8 cellular contexts compared by ENCODE assay signal in the genomic region with DNA sequence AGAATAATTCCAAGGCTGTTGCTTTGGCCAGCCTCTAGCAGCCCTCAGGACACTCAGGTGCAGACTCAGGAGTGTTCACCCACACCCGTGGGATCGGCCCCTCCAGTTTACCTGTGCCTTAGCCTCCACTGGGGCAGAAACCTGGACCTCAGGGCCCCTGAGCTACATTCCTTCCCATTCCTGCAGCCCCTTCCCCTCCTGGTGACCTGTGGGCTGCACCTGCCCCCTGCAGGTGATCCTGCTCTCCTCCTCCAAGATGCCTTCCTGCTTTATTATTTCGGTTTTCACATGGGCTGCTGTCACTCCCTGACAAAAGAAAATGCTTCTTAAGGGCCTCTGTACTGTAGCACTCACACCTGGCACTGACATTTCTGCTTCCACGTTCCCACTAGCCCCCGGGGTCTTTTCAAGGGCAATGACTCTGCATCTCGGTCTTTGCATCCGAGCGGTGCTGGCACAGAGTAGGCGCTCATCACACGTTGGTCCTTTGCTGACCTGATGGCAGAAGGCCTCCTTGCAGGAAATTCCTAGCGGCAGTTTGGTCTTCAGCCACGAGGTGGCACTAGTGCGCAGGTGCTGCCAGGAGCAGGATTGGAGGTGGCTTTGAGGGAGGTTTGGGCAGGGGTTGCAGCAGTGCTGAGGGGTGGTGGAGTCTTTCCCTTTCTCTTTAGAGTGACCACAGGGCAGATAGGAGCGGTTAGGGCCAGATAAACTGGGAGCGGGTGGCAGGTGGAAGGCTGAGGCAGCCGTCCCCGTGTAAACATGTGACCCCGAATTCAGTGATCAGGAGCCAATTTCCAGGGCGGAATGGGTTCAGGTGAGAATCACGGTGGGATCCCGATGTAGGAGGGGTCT. TPM values are rescaled to one million over a fixed set of nuclear protein-coding genes. Genes with fewer than 3 reads are reported as not detected.
A peak's percentile ranks its signal among the peaks of the same experiment; 100 is the strongest.
DNase-seq lines count a peak whose midpoint lies in the region; ATAC-seq and TF ChIP-seq lines count a peak whose summit lies in the region.

No MANE protein-coding gene starts in this region.

- H3K9ac ChIP-seq in HUES6 (ENCODE audit: low read length) (peak overlapping the region; percentile 37), PC-3 (ENCODE audit: low read length) (no peak overlapping the region), neural progenitor cell (no peak overlapping the region)

- H3K36me3 ChIP-seq in HUES6 (ENCODE audit: control insufficient read depth, insufficient read depth, low read length) = no peaks in the 10 kb centered on the region
- no peaks in the 10 kb centered on the region for H3K36me3 ChIP-seq in PC-3 (ENCODE audit: low read depth, low read length)
- no peaks in the 10 kb centered on the region for H3K36me3 ChIP-seq in neural progenitor cell

- POLR2A ChIA-PET in PC-3 (lab: Charles Lee; ENCODE audit: unreplicated experiment) = no interaction called here

- peak overlapping the region; percentile 69 for H3K4me2 ChIP-seq in PC-3 (ENCODE audit: low read length)
- H3K4me2 ChIP-seq in neural progenitor cell = peak overlapping the region; percentile 16

- H4K20me1 ChIP-seq in PC-3 (ENCODE audit: low read length) (no peaks in the 10 kb centered on the region), neural progenitor cell (ENCODE audit: low read depth) (no peaks in the 10 kb centered on the region)

- CTCF ChIA-PET in PC-3 (lab: Charles Lee) = no interaction called here

- ATAC-seq in PC-3 (peak; percentile 89), HG02642 (IDR thresholded peaks at IDR 0.05; ENCODE audit: poor library complexity, unreplicated experiment) (no peak)

- no peaks in the 10 kb centered on the region for H3K4me1 Mint-ChIP-seq in activated T-cell treated with anti-CD3 and anti-CD28 coated beads, Interleukin-2, amount 50 U/mL, for 24 hours (ENCODE audit: low read depth)
- H3K4me1 Mint-ChIP-seq in neural progenitor cell = peaks cover 24% of the 10 kb centered on the region

- H3K27ac ChIP-seq in HUES6 (ENCODE audit: low read depth, low read length) = peak overlapping the region; percentile 78; the same call in 1 of the 2 replicates
- no peak overlapping the region for H3K27ac ChIP-seq in PC-3 (ENCODE audit: low read length)
- no peak overlapping the region for H3K27ac ChIP-seq in neural progenitor cell

- peaks cover 13% of the 10 kb centered on the region for H3K27me3 Mint-ChIP-seq in activated T-cell treated with anti-CD3 and anti-CD28 coated beads, Interleukin-2, amount 50 U/mL, for 24 hours
- peaks cover 11% of the 10 kb centered on the region for H3K27me3 Mint-ChIP-seq in neural progenitor cell (ENCODE audit: insufficient read depth, low read depth)

- H3K9me3 ChIP-seq in HUES6 (ENCODE audit: control insufficient read depth, insufficient read depth, low read depth, low read length) (no peaks in the 10 kb centered on the region), PC-3 (ENCODE audit: low read length) (no peaks in the 10 kb centered on the region), neural progenitor cell (ENCODE audit: low read depth) (no peaks in the 10 kb centered on the region)

- no peak overlapping the region for H3K27ac Mint-ChIP-seq in activated T-cell treated with anti-CD3 and anti-CD28 coated beads, Interleukin-2, amount 50 U/mL, for 24 hours
- no peak overlapping the region for H3K27ac Mint-ChIP-seq in neural progenitor cell

- BruUV-seq in PC-3 (replicated peaks; lab: Mats Ljungman, UMichigan) = no TSS peak

- H3F3A ChIP-seq in PC-3 (ENCODE audit: low read length, unreplicated experiment) (no peaks in the 10 kb centered on the region), neural progenitor cell (ENCODE audit: low read depth) (peaks cover 24% of the 10 kb centered on the region)

- peak; percentile 69 for DNase-seq in DMS114 treated with DMSO at 0.1 percent for 48 hours (lab: John Stamatoyannopoulos, UW; ENCODE audit: unreplicated experiment)
- DNase-seq in PC-3 = peak; percentile 91
- DNase-seq in activated T-cell treated with anti-CD3 and anti-CD28 coated beads, Interleukin-2, amount 50 U/mL, for 24 hours = peak; percentile 87
- DNase-seq in fibroblast of peridontal ligament (ENCODE audit: extremely low read depth) = peak; percentile 52
- DNase-seq in neural progenitor cell (ENCODE audit: low spot score) = peak; percentile 81
- peak; percentile 19 for DNase-seq in stromal cell of bone marrow (ENCODE audit: low read depth)

- no peaks in the 10 kb centered on the region for H3K36me3 Mint-ChIP-seq in activated T-cell treated with anti-CD3 and anti-CD28 coated beads, Interleukin-2, amount 50 U/mL, for 24 hours (ENCODE audit: low read depth)
- H3K36me3 Mint-ChIP-seq in neural progenitor cell = no peaks in the 10 kb centered on the region

- intact Hi-C loops in PC-3 (cut with micrococcal nuclease) = loop anchor here (10.0 kb wide), 1 partner anchor 961 kb away; a partner anchor contains a TSS

- H3K9me2 ChIP-seq in PC-3 (replicated peaks; ENCODE audit: low read length) = no peaks in the 10 kb centered on the region

- peak overlapping the region; percentile 39 for H3K4me3 ChIP-seq in HUES6 (ENCODE audit: low read depth, low read length)
- H3K4me3 ChIP-seq in PC-3 (ENCODE audit: low read length) = peak overlapping the region; percentile 50; the same call in 1 of the 2 replicates
- H3K4me3 ChIP-seq in neural progenitor cell = no peak overlapping the region

- peaks cover 34% of the 10 kb centered on the region for H3K4me1 ChIP-seq in HUES6 (ENCODE audit: control insufficient read depth, insufficient read depth, low read length)
- no peaks in the 10 kb centered on the region for H3K4me1 ChIP-seq in PC-3 (ENCODE audit: insufficient read depth, low read length)
- peaks cover 40% of the 10 kb centered on the region for H3K4me1 ChIP-seq in neural progenitor cell

- H3K79me2 ChIP-seq in PC-3 (ENCODE audit: low read length) = no peaks in the 10 kb centered on the region
- H3K79me2 ChIP-seq in neural progenitor cell (ENCODE audit: low read depth) = no peaks in the 10 kb centered on the region

- TF ChIP-seq CTCF in PC-3 (conservative IDR thresholded peaks at IDR 0.05; ENCODE audit: low read depth, low read length) = peak; percentile 95
- TF ChIP-seq CTCF in neural progenitor cell (IDR thresholded peaks at IDR 0.05) = peak; percentile 93

- H3K27me3 ChIP-seq in HUES6 (ENCODE audit: control insufficient read depth, insufficient read depth, low read length) = no peaks in the 10 kb centered on the region
- peaks cover 69% of the 10 kb centered on the region for H3K27me3 ChIP-seq in PC-3 (ENCODE audit: low read length)
- H3K27me3 ChIP-seq in neural progenitor cell = no peaks in the 10 kb centered on the region

- peak overlapping the region; percentile 77 for H2AFZ ChIP-seq in PC-3 (ENCODE audit: low read length)
- H2AFZ ChIP-seq in neural progenitor cell (replicated peaks) = peak overlapping the region; percentile 22

- H3K4me3 Mint-ChIP-seq in activated T-cell treated with anti-CD3 and anti-CD28 coated beads, Interleukin-2, amount 50 U/mL, for 24 hours = no peak overlapping the region
- no peak overlapping the region for H3K4me3 Mint-ChIP-seq in neural progenitor cell

- H3K9me3 Mint-ChIP-seq in activated T-cell treated with anti-CD3 and anti-CD28 coated beads, Interleukin-2, amount 50 U/mL, for 24 hours = no peaks in the 10 kb centered on the region
- H3K9me3 Mint-ChIP-seq in neural progenitor cell = no peaks in the 10 kb centered on the region

RNA-seq across cellular contexts. Expression of a gene that starts 25.3 kb away (rescaled TPM):
- total RNA-seq in PC-3 (2014; rRNA removed) (10.1 and 12.2 TPM in 2 replicates), neural progenitor cell (ENCODE audit: low replicate concordance) (13.7 and 19.5 TPM in 2 replicates)

Comparison
In these comparisons a context has a peak if more than half of its experiments do, and no peak if none do; other contexts are left out.
1. DNase-seq: peak in every context shown above with its lines; median percentile 91 in PC-3; 87 in activated T-cell treated with anti-CD3 and anti-CD28 coated beads, Interleukin-2, amount 50 U/mL, for 24 hours; 81 in neural progenitor cell; 69 in DMS114 treated with DMSO at 0.1 percent for 48 hours; 52 in fibroblast of peridontal ligament; 19 in stromal cell of bone marrow.